6 cellular contexts compared by ENCODE assay signal in the genomic region with DNA sequence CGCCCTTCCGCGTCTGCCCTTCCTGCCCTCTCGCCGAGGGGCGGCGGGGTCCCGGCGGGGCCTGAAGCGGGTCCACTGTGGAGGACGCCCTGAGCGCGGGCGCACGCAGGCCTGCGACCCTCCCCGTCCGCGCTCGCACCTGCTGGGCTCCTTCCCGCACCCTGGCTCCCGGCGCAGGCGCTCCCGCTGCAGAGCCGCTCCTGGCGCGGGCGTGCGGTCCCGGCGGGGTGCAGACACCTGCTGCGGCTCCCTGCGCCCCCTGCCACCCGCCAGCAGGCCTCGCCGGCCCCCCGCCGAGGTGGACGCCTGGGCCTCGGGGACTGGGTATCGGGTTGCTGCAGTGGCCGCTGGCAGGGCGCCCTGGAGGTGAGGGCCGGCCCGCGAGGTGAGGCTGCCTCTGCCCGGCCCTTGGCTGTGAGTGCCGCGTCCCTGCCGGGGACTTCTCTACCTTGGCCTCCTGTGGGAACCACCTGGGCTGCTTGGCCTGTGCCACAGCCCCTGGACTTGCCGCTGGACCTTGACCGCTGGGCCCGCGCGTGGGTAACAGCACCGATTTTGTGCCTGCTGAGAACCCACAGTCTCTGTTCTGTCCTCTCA. TPM values are rescaled to one million over a fixed set of nuclear protein-coding genes. Genes with fewer than 3 reads are reported as not detected.
DNase-seq lines count a peak whose midpoint lies in the region; ATAC-seq, FAIRE-seq and TF ChIP-seq lines count a peak whose summit lies in the region.
"Had no signal": no experiment of that assay in that cellular context is flagged by ENCODE, and none has a peak within 500 bp of the region (broad histone marks: within the 10 kb centered on the region; RNA-seq: fewer than 3 reads in every experiment).

No MANE protein-coding gene starts in this region.

- peak overlapping the region; percentile 78 for H3K4ac ChIP-seq in H1 (replicated peaks; ENCODE audit: insufficient read length, low read depth, low read length)

- no peak overlapping the region for H3K14ac ChIP-seq in H1 (ENCODE audit: insufficient read length)

- no peaks in the 10 kb centered on the region for H3K9me3 ChIP-seq in H1 (ENCODE audit: insufficient read depth in 2 of 2, low read depth in 1 of 2, low read length in 1 of 2)

- no peak overlapping the region for H2AK5ac ChIP-seq in H1 (ENCODE audit: low read depth, low read length)

- H4K5ac ChIP-seq in H1 (ENCODE audit: insufficient read length, low read depth, low read length): no peak overlapping the region

- peak; percentile 9 for ATAC-seq in GM21423 (IDR thresholded peaks at IDR 0.05; ENCODE audit: unreplicated experiment)

- no peak overlapping the region for H3K23ac ChIP-seq in H1 (ENCODE audit: insufficient read length)

- H3K27me3 ChIP-seq in H1 (replicated peaks in 1 of 4; ENCODE audit: control insufficient read depth in 3 of 4, extremely low read depth in 1 of 4, insufficient read depth in 3 of 4, low read length in 3 of 4): peaks cover 0 to 9% (median 2%) of the 10 kb centered on the region in 4 experiments; a peak in 2 of 7 replicates

- peak overlapping the region; percentile 60; the same call in 1 of the 2 replicates for H3K18ac ChIP-seq in H1 (ENCODE audit: extremely low read depth, low read length)

- no peak for FAIRE-seq in H1 (lab: Jason Lieb, UNC)
- FAIRE-seq: islet of Langerhans had no signal

- no peaks in the 10 kb centered on the region for H3K79me1 ChIP-seq in H1 (ENCODE audit: low read depth, low read length)

- H2AFZ ChIP-seq in H1 (ENCODE audit: low read length): no peak overlapping the region

- peak overlapping the region; percentile 17 for H4K91ac ChIP-seq in H1 (replicated peaks; ENCODE audit: insufficient read length, low read length)

- no peak overlapping the region for H3K56ac ChIP-seq in H1 (replicated peaks; ENCODE audit: insufficient read length, low read depth, low read length)

- WGBS in H1 (ENCODE audit: extremely low coverage in 1 of 2, insufficient coverage in 1 of 2, insufficient read length in 1 of 2, insufficient replicate concordance in 2 of 2, low coverage in 1 of 2, low lambda C conversion rate in 2 of 2, missing lambda C conversion rate in 1 of 2), 2 experiments: 13% methylated on average over 16 of the region's 57 CpGs; no CpG with 5 or more reads in 1 of the 2 experiments

- DNase-seq in H1 (ENCODE audit: low read depth in 1 of 2, low spot score in 2 of 2) (no peak), retinal pigment epithelial cell (ENCODE audit: low read depth) (no peak), NCI-H128 (lab: John Stamatoyannopoulos, UW; ENCODE audit: unreplicated experiment) (no peak)

- no peak for TF ChIP-seq POLR2A in H1 (IDR thresholded peaks at IDR 0.05; ENCODE audit: control extremely low read depth in 1 of 2, low read depth in 2 of 2, low read length in 2 of 2)

- no peak overlapping the region for H2BK15ac ChIP-seq in H1 (ENCODE audit: low read length)

- peak overlapping the region; percentile 53; the same call in 1 of the 2 replicates for H4K8ac ChIP-seq in H1 (ENCODE audit: extremely low read depth, insufficient read depth, low read length)

- H4K20me1 ChIP-seq in H1 (replicated peaks in 1 of 2; ENCODE audit: control insufficient read depth in 1 of 2, insufficient read depth in 2 of 2, low read length in 2 of 2): peaks cover 7 to 16% of the 10 kb centered on the region in 2 experiments

- TF ChIP-seq RAD21 in Ishikawa (IDR thresholded peaks at IDR 0.05; ENCODE audit: low read depth) (no peak), H1 (IDR thresholded peaks at IDR 0.05 in 1 of 2, conservative IDR thresholded peaks at IDR 0.05 in 1 of 2; ENCODE audit: low read depth in 2 of 2, low read length in 2 of 2) (no peak)

- H2BK5ac ChIP-seq in H1 (ENCODE audit: low read depth, low read length): no peak overlapping the region

- TF ChIP-seq CTCF in H1 (IDR thresholded peaks at IDR 0.05; ENCODE audit: control extremely low read depth in 1 of 3, insufficient read depth in 1 of 3, low read depth in 1 of 3, low read length in 3 of 3): no peak
- no peak for TF ChIP-seq CTCF in retinal pigment epithelial cell (conservative IDR thresholded peaks at IDR 0.05; ENCODE audit: low read depth, low read length)

- H2BK12ac ChIP-seq in H1 (ENCODE audit: low read depth, low read length): no peak overlapping the region

- no peaks in the 10 kb centered on the region for H3K36me3 ChIP-seq in H1 (ENCODE audit: control insufficient read depth in 2 of 4, insufficient read depth in 4 of 4, low read length in 3 of 4)

- peaks cover 4% of the 10 kb centered on the region; the same call in 1 of the 2 replicates for H3K23me2 ChIP-seq in H1 (ENCODE audit: low read depth, low read length)

- H3K9ac ChIP-seq in H1 (replicated peaks in 1 of 4; ENCODE audit: extremely low read depth in 1 of 4, low read depth in 3 of 4, low read length in 3 of 4): peak overlapping the region in 3 of 4 experiments; percentile 13 to 90 (median 64); a peak in 5 of 7 replicates

- peaks cover 0 to 7% of the 10 kb centered on the region in 2 experiments; a peak in 1 of 4 replicates for H3K79me2 ChIP-seq in H1 (ENCODE audit: control insufficient read depth in 1 of 2, insufficient read depth in 2 of 2, low read length in 2 of 2)

- H3K4me2 ChIP-seq in H1 (ENCODE audit: insufficient read depth in 1 of 2, low read depth in 2 of 2, low read length in 2 of 2): peak overlapping the region; percentile 42 to 78

- CTCF ChIA-PET in H1 (lab: Charles Lee; ENCODE audit: partially characterized antibody): no interaction called here

- peak; percentile 79 for TF ChIP-seq EP300 in Ishikawa (IDR thresholded peaks at IDR 0.05; ENCODE audit: borderline replicate concordance)
- TF ChIP-seq EP300 in H1 (IDR thresholded peaks at IDR 0.05; ENCODE audit: borderline replicate concordance in 1 of 2, low read depth in 2 of 2, low read length in 2 of 2): no peak

- POLR2A ChIA-PET in H1 (lab: Charles Lee; ENCODE audit: partially characterized antibody): interaction anchor here (1.2 kb wide), 1 partner anchor 54 kb away, joined by 3 read pairs; no protein-coding TSS in a partner anchor

- H3K4me1 ChIP-seq in H1 (replicated peaks in 1 of 4; ENCODE audit: control insufficient read depth in 3 of 4, insufficient read depth in 4 of 4, low read length in 3 of 4): peaks cover 0 to 17% (median 8%) of the 10 kb centered on the region in 4 experiments; a peak in 6 of 7 replicates

- no peak overlapping the region; the same call in 1 of the 2 replicates for H3K27ac ChIP-seq in H1 (ENCODE audit: low read depth, low read length)

- no peak overlapping the region for H2BK20ac ChIP-seq in H1 (ENCODE audit: low read length)

- H3K4me3 ChIP-seq in H1 (ENCODE audit: extremely low read depth in 1 of 4, insufficient read depth in 2 of 4, low read depth in 3 of 4, low read length in 4 of 4) (peak overlapping the region; percentile 74 to 85 (median 84)), retinal pigment epithelial cell (ENCODE audit: low read length) (peak overlapping the region; percentile 44)

- no peak overlapping the region for H2BK120ac ChIP-seq in H1 (replicated peaks; ENCODE audit: low read depth, low read length)

RNA-seq across cellular contexts. Expression of a gene that starts 0.6 kb away (rescaled TPM):
- total RNA-seq in H1 (2021; fragmentation: NEBNext Ultra II Directional; extraction: Animal tissue kit (Norgen Biotek cat#: 25700)): 22.0 and 22.2 TPM in 2 replicates
- polyA plus RNA-seq in H1 (2011; rRNA removed): 58.4 and 94.0 TPM in 2 replicates
- polyA plus RNA-seq in H1 (2011; cell fraction: cytosol; rRNA removed): 60.3 TPM
- 273 TPM for polyA plus RNA-seq in H1 (2011; cell fraction: nucleus; rRNA removed)
- polyA plus RNA-seq in H1 (2012, experiment 1 of 2): 16.4 to 31.5 TPM (median 28.7 TPM) in 4 replicates
- polyA plus RNA-seq in H1 (2012, experiment 2 of 2): 25.8 TPM
- 31.8 TPM for polyA plus RNA-seq in H1 (2013, experiment 1 of 2)
- 28.5 TPM for polyA plus RNA-seq in H1 (2013, experiment 2 of 2)
- 21.5 and 31.7 TPM in 2 replicates for polyA minus RNA-seq in H1 (2011; rRNA and poly(A)+ RNA removed)
- 22.1 TPM for polyA minus RNA-seq in H1 (2011; cell fraction: cytosol; rRNA and poly(A)+ RNA removed)
- polyA minus RNA-seq in H1 (2011; cell fraction: nucleus; rRNA and poly(A)+ RNA removed): 53.6 TPM

RNA-seq across cellular contexts. Expression of a gene that starts 12.7 kb away (rescaled TPM):
- 163 and 171 TPM in 2 replicates for total RNA-seq in H1 (2021; fragmentation: NEBNext Ultra II Directional; extraction: Animal tissue kit (Norgen Biotek cat#: 25700))
- polyA plus RNA-seq in H1 (2011; rRNA removed): 95.7 and 143 TPM in 2 replicates
- 96.0 TPM for polyA plus RNA-seq in H1 (2011; cell fraction: cytosol; rRNA removed)
- 204 TPM for polyA plus RNA-seq in H1 (2011; cell fraction: nucleus; rRNA removed)
- 66.4 to 99.9 TPM (median 90.6 TPM) in 4 replicates for polyA plus RNA-seq in H1 (2012, experiment 1 of 2)
- polyA plus RNA-seq in H1 (2012, experiment 2 of 2): 56.9 TPM
- 68.1 TPM for polyA plus RNA-seq in H1 (2013, experiment 1 of 2)
- 62.4 TPM for polyA plus RNA-seq in H1 (2013, experiment 2 of 2)
- 101 and 107 TPM in 2 replicates for polyA minus RNA-seq in H1 (2011; rRNA and poly(A)+ RNA removed)
- polyA minus RNA-seq in H1 (2011; cell fraction: cytosol; rRNA and poly(A)+ RNA removed): 93.4 TPM
- polyA minus RNA-seq in H1 (2011; cell fraction: nucleus; rRNA and poly(A)+ RNA removed): 95.4 TPM

RNA-seq across cellular contexts. Expression of a gene that starts 15.8 kb away (rescaled TPM):
- total RNA-seq in H1 (2021; fragmentation: NEBNext Ultra II Directional; extraction: Animal tissue kit (Norgen Biotek cat#: 25700)): 58.5 and 58.7 TPM in 2 replicates
- polyA plus RNA-seq in H1 (2011; rRNA removed): 42.4 and 54.0 TPM in 2 replicates
- polyA plus RNA-seq in H1 (2011; cell fraction: cytosol; rRNA removed): 52.3 TPM
- 115 TPM for polyA plus RNA-seq in H1 (2011; cell fraction: nucleus; rRNA removed)
- 39.3 to 52.7 TPM (median 47.8 TPM) in 4 replicates for polyA plus RNA-seq in H1 (2012, experiment 1 of 2)
- 48.7 TPM for polyA plus RNA-seq in H1 (2012, experiment 2 of 2)
- polyA plus RNA-seq in H1 (2013, experiment 1 of 2): 33.0 TPM
- 34.1 TPM for polyA plus RNA-seq in H1 (2013, experiment 2 of 2)
- polyA minus RNA-seq in H1 (2011; rRNA and poly(A)+ RNA removed): 21.5 and 21.8 TPM in 2 replicates
- 23.3 TPM for polyA minus RNA-seq in H1 (2011; cell fraction: cytosol; rRNA and poly(A)+ RNA removed)
- polyA minus RNA-seq in H1 (2011; cell fraction: nucleus; rRNA and poly(A)+ RNA removed): 31.8 TPM

RNA-seq across cellular contexts. Expression of a gene that starts 27.4 kb away (rescaled TPM):
- 44.6 and 45.7 TPM in 2 replicates for total RNA-seq in H1 (2021; fragmentation: NEBNext Ultra II Directional; extraction: Animal tissue kit (Norgen Biotek cat#: 25700))
- 45.5 and 50.5 TPM in 2 replicates for polyA plus RNA-seq in H1 (2011; rRNA removed)
- polyA plus RNA-seq in H1 (2011; cell fraction: cytosol; rRNA removed): 57.0 TPM
- 130 TPM for polyA plus RNA-seq in H1 (2011; cell fraction: nucleus; rRNA removed)
- 36.7 to 45.7 TPM (median 45.2 TPM) in 4 replicates for polyA plus RNA-seq in H1 (2012, experiment 1 of 2)
- polyA plus RNA-seq in H1 (2012, experiment 2 of 2): 42.0 TPM
- 37.2 TPM for polyA plus RNA-seq in H1 (2013, experiment 1 of 2)
- 32.9 TPM for polyA plus RNA-seq in H1 (2013, experiment 2 of 2)
- polyA minus RNA-seq in H1 (2011; rRNA and poly(A)+ RNA removed): 33.4 and 36.2 TPM in 2 replicates
- 20.0 TPM for polyA minus RNA-seq in H1 (2011; cell fraction: cytosol; rRNA and poly(A)+ RNA removed)
- polyA minus RNA-seq in H1 (2011; cell fraction: nucleus; rRNA and poly(A)+ RNA removed): 42.4 TPM

RNA-seq across cellular contexts. Expression of a gene that starts 54.4 kb away (rescaled TPM):
- total RNA-seq in H1 (2021; fragmentation: NEBNext Ultra II Directional; extraction: Animal tissue kit (Norgen Biotek cat#: 25700)): 47.2 and 49.4 TPM in 2 replicates
- 58.1 and 79.3 TPM in 2 replicates for polyA plus RNA-seq in H1 (2011; rRNA removed)
- 54.3 TPM for polyA plus RNA-seq in H1 (2011; cell fraction: cytosol; rRNA removed)
- polyA plus RNA-seq in H1 (2011; cell fraction: nucleus; rRNA removed): 39.5 TPM
- polyA plus RNA-seq in H1 (2012, experiment 1 of 2): 30.4 to 55.6 TPM (median 46.9 TPM) in 4 replicates
- 38.3 TPM for polyA plus RNA-seq in H1 (2012, experiment 2 of 2)
- 43.5 TPM for polyA plus RNA-seq in H1 (2013, experiment 1 of 2)
- 42.5 TPM for polyA plus RNA-seq in H1 (2013, experiment 2 of 2)
- polyA minus RNA-seq in H1 (2011; rRNA and poly(A)+ RNA removed): 2.4 and 2.7 TPM in 2 replicates
- polyA minus RNA-seq in H1 (2011; cell fraction: cytosol; rRNA and poly(A)+ RNA removed): 15.5 TPM
- polyA minus RNA-seq in H1 (2011; cell fraction: nucleus; rRNA and poly(A)+ RNA removed): 10.0 TPM
